8 cellular contexts compared by ENCODE assay signal in the genomic region with DNA sequence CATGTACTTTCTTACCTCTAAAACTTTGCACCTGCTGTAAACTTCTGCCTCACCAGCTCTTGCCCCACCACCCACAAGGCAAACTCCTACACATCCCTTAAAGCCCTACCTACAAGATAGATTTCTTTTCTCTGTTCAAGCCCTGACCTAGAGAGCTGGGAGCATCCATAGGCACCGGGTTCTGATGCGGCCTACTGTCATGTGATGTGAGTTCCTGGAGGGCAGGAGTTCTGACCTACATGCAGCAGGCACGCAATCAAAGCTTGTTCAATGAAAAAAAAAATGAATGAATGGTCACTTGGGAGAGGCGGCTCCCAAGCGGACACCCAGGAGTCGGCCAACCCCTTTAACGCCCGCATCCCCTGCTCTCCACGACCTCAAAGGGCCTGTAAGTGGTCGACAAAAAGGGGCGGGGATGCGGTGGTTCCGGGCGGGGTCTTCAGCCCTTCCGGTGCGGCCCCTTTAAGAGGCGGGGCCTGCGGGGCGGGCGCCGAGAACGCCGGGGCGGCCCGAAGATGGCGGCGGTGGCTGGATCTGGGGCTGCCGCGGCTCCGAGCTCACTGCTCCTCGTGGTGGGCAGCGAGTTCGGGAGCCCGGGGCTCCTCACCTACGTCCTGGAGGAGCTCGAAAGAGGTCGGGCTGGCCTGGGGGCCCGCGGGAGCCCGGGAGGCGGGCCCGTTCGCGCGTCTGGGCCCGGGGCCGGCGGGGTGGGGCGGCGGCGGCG. TPM values are rescaled to one million over a fixed set of nuclear protein-coding genes. Genes with fewer than 3 reads are reported as not detected.
DNase-seq lines count a peak whose midpoint lies in the region; ATAC-seq and TF ChIP-seq lines count a peak whose summit lies in the region.

A gene with protein sequence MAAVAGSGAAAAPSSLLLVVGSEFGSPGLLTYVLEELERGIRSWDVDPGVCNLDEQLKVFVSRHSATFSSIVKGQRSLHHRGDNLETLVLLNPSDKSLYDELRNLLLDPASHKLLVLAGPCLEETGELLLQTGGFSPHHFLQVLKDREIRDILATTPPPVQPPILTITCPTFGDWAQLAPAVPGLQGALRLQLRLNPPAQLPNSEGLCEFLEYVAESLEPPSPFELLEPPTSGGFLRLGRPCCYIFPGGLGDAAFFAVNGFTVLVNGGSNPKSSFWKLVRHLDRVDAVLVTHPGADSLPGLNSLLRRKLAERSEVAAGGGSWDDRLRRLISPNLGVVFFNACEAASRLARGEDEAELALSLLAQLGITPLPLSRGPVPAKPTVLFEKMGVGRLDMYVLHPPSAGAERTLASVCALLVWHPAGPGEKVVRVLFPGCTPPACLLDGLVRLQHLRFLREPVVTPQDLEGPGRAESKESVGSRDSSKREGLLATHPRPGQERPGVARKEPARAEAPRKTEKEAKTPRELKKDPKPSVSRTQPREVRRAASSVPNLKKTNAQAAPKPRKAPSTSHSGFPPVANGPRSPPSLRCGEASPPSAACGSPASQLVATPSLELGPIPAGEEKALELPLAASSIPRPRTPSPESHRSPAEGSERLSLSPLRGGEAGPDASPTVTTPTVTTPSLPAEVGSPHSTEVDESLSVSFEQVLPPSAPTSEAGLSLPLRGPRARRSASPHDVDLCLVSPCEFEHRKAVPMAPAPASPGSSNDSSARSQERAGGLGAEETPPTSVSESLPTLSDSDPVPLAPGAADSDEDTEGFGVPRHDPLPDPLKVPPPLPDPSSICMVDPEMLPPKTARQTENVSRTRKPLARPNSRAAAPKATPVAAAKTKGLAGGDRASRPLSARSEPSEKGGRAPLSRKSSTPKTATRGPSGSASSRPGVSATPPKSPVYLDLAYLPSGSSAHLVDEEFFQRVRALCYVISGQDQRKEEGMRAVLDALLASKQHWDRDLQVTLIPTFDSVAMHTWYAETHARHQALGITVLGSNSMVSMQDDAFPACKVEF (plus strand): TSS at position 493 of the 724 bp plus-strand sequence. CDS start 23 bp downstream, at position 516.

- H2AFZ ChIP-seq in neural progenitor cell (replicated peaks), result peak within 1 kb of the TSS; percentile 23

- H3F3A ChIP-seq in neural progenitor cell (ENCODE audit: low read depth), result peaks cover 15% of the 10 kb centered on the region

- peak; percentile 85 for ATAC-seq in GM19025 (IDR thresholded peaks at IDR 0.05; ENCODE audit: low read depth, unreplicated experiment)
- peak; percentile 42 for ATAC-seq in foreskin keratinocyte

- H3K4me2 ChIP-seq in neural progenitor cell, result peak within 1 kb of the TSS; percentile 99

- H3K9me3 ChIP-seq in neural progenitor cell (ENCODE audit: low read depth), result no peaks in the 10 kb centered on the region

- peak within 1 kb of the TSS; percentile 96 for H3K4me3 Mint-ChIP-seq in neural progenitor cell

- peak within 1 kb of the TSS; percentile 100 for H3K4me3 ChIP-seq in neural progenitor cell

- H3K27ac ChIP-seq in foreskin keratinocyte, result no peak within 1 kb of the TSS
- peak within 1 kb of the TSS; percentile 76 for H3K27ac ChIP-seq in neural progenitor cell

- peaks cover 30% of the 10 kb centered on the region for H4K20me1 ChIP-seq in neural progenitor cell (ENCODE audit: low read depth)

- TF ChIP-seq CTCF in foreskin keratinocyte (conservative IDR thresholded peaks at IDR 0.05) (no peak), neural progenitor cell (IDR thresholded peaks at IDR 0.05) (no peak), subcutaneous adipose tissue (IDR thresholded peaks at IDR 0.05; ENCODE audit: low read depth) (no peak)

- peaks cover 30% of the 10 kb centered on the region for H3K4me1 Mint-ChIP-seq in neural progenitor cell

- no peaks in the 10 kb centered on the region for H3K36me3 ChIP-seq in neural progenitor cell

- peaks cover 8% of the 10 kb centered on the region for H3K27me3 Mint-ChIP-seq in neural progenitor cell (ENCODE audit: insufficient read depth, low read depth)

- no peaks in the 10 kb centered on the region for H3K9me3 Mint-ChIP-seq in neural progenitor cell

- H3K36me3 Mint-ChIP-seq in neural progenitor cell, result peaks cover 6% of the 10 kb centered on the region

- DNase-seq in AG08396 (ENCODE audit: low spot score), result peak; percentile 90
- DNase-seq in HPDE6-E6E7 (ENCODE audit: extremely low spot score), result peak; percentile 41
- peak; percentile 56 for DNase-seq in RPMI7951 (ENCODE audit: low read depth)
- DNase-seq in activated effector memory CD4-positive, alpha-beta T cell treated with anti-CD3 and anti-CD28 coated beads, Interleukin-2, amount 50 U/mL, for 16 hours, result peak; percentile 89
- no peak for DNase-seq in foreskin keratinocyte
- peak; percentile 96 for DNase-seq in neural progenitor cell (ENCODE audit: low spot score)

- H3K9ac ChIP-seq in neural progenitor cell, result peak within 1 kb of the TSS; percentile 81

- H3K79me2 ChIP-seq in neural progenitor cell (ENCODE audit: low read depth), result peaks cover 46% of the 10 kb centered on the region

- H3K27me3 ChIP-seq in foreskin keratinocyte (no peaks in the 10 kb centered on the region), neural progenitor cell (no peaks in the 10 kb centered on the region)

- no peaks in the 10 kb centered on the region for H3K4me1 ChIP-seq in foreskin keratinocyte
- H3K4me1 ChIP-seq in neural progenitor cell, result peaks cover 16% of the 10 kb centered on the region

- H3K27ac Mint-ChIP-seq in neural progenitor cell, result peak within 1 kb of the TSS; percentile 92

RNA-seq across cellular contexts. Expression of the gene that starts here (rescaled TPM):
- 9.6 and 10.0 TPM in 2 replicates for total RNA-seq in RPMI7951 (2014; rRNA removed; shearing (Covaris generic))
- total RNA-seq in foreskin keratinocyte (23.5 and 25.3 TPM in 2 replicates), neural progenitor cell (ENCODE audit: low replicate concordance) (8.9 and 30.4 TPM in 2 replicates), subcutaneous adipose tissue (10 to 100 TPM; 14.1 to 23.2 (median 16.5) TPM)
- 28.4 and 35.9 TPM in 2 replicates for polyA plus RNA-seq in foreskin keratinocyte

Comparison
In these comparisons a context has a peak if more than half of its experiments do, and no peak if none do; other contexts are left out.
1. DNase-seq: peak in AG08396 (single experiment), HPDE6-E6E7 (single experiment), RPMI7951 (single experiment), activated effector memory CD4-positive, alpha-beta T cell treated with anti-CD3 and anti-CD28 coated beads, Interleukin-2, amount 50 U/mL, for 16 hours (single experiment) and neural progenitor cell (single experiment); none in foreskin keratinocyte (0 of 2).